ENCODE assay signal across 9 cellular contexts in genomic region chr1:40392206-40392605, GRCh38. TPM values are rescaled to one million over a fixed set of nuclear protein-coding genes. Genes with fewer than 3 reads are reported as not detected.
DNase-seq lines count a peak whose midpoint lies in the region; ATAC-seq and TF ChIP-seq lines count a peak whose summit lies in the region.
"Had no signal": no experiment of that assay in that cellular context is flagged by ENCODE, and none has a peak within 500 bp of the region (broad histone marks: within the 10 kb centered on the region; RNA-seq: fewer than 3 reads in every experiment).

No MANE protein-coding gene starts in this region.

- no peaks in the 10 kb centered on the region for H3K27me3 Mint-ChIP-seq in T-helper 1 cell treated with Interleukin-12 subunit alpha and Interleukin-12 subunit beta and Interleukin-4 antibody, amounts not matched to agents 30 μg/mL and 1 μg/mL, for 36 hours (ENCODE audit: low read depth)
- H3K27me3 Mint-ChIP-seq in stimulated activated naive B cell treated with anti-CD40 and anti-IgM and Interleukin-4, amounts not matched to agents 10 μg/mL and 1 μg/mL and 100 μg/mL, for 72 hours: no peaks in the 10 kb centered on the region

- DNase-seq in T-helper 1 cell: no peak
- DNase-seq in fibroblast of villous mesenchyme (ENCODE audit: low read depth): peak; percentile 69
- DNase-seq in stimulated activated naive B cell treated with anti-CD40 and anti-IgM and Interleukin-4, amounts not matched to agents 10 μg/mL and 1 μg/mL and 100 μg/mL, for 72 hours: no peak
- DNase-seq in mesenteric fat pad (ENCODE audit: low spot score): no peak
- DNase-seq: NCI-H524 had no signal

- peak overlapping the region; percentile 79 for H3K27ac Mint-ChIP-seq in T-helper 1 cell treated with Interleukin-12 subunit alpha and Interleukin-12 subunit beta and Interleukin-4 antibody, amounts not matched to agents 30 μg/mL and 1 μg/mL, for 36 hours
- H3K27ac Mint-ChIP-seq in stimulated activated naive B cell treated with anti-CD40 and anti-IgM and Interleukin-4, amounts not matched to agents 10 μg/mL and 1 μg/mL and 100 μg/mL, for 72 hours: peak overlapping the region; percentile 99

- peak; percentile 99 for ATAC-seq in SK-N-SH treated with all-trans-retinoic acid at 6 μM for 48 hours
- ATAC-seq in stimulated activated naive B cell treated with anti-CD40 and anti-IgM and Interleukin-4, amounts not matched to agents 10 μg/mL and 1 μg/mL and 100 μg/mL, for 72 hours (replicated peaks): no peak
- no peak for ATAC-seq in GM18907 (IDR thresholded peaks at IDR 0.05; ENCODE audit: unreplicated experiment)
- no peak for ATAC-seq in GM21528 (IDR thresholded peaks at IDR 0.05; ENCODE audit: low FRiP score, unreplicated experiment)

- H3K4me1 Mint-ChIP-seq in T-helper 1 cell treated with Interleukin-12 subunit alpha and Interleukin-12 subunit beta and Interleukin-4 antibody, amounts not matched to agents 30 μg/mL and 1 μg/mL, for 36 hours (ENCODE audit: low read depth): peaks cover 80% of the 10 kb centered on the region
- H3K4me1 Mint-ChIP-seq in stimulated activated naive B cell treated with anti-CD40 and anti-IgM and Interleukin-4, amounts not matched to agents 10 μg/mL and 1 μg/mL and 100 μg/mL, for 72 hours: peaks cover 61 to 93% of the 10 kb centered on the region in 2 donors

- no peak for TF ChIP-seq CTCF in fibroblast of villous mesenchyme (IDR thresholded peaks at IDR 0.05; ENCODE audit: insufficient read depth, low read depth, low read length)

- H3K9me3 Mint-ChIP-seq in T-helper 1 cell treated with Interleukin-12 subunit alpha and Interleukin-12 subunit beta and Interleukin-4 antibody, amounts not matched to agents 30 μg/mL and 1 μg/mL, for 36 hours: no peaks in the 10 kb centered on the region
- peaks cover 0 to 5% of the 10 kb centered on the region in 2 donors for H3K9me3 Mint-ChIP-seq in stimulated activated naive B cell treated with anti-CD40 and anti-IgM and Interleukin-4, amounts not matched to agents 10 μg/mL and 1 μg/mL and 100 μg/mL, for 72 hours

- peak overlapping the region; percentile 5 for H3K4me3 Mint-ChIP-seq in T-helper 1 cell treated with Interleukin-12 subunit alpha and Interleukin-12 subunit beta and Interleukin-4 antibody, amounts not matched to agents 30 μg/mL and 1 μg/mL, for 36 hours
- peak overlapping the region in 1 of 2 donors; percentile 19 for H3K4me3 Mint-ChIP-seq in stimulated activated naive B cell treated with anti-CD40 and anti-IgM and Interleukin-4, amounts not matched to agents 10 μg/mL and 1 μg/mL and 100 μg/mL, for 72 hours

- H3K4me3 ChIP-seq in fibroblast of villous mesenchyme (ENCODE audit: low read depth, low read length): no peak overlapping the region

- H3K36me3 Mint-ChIP-seq in T-helper 1 cell treated with Interleukin-12 subunit alpha and Interleukin-12 subunit beta and Interleukin-4 antibody, amounts not matched to agents 30 μg/mL and 1 μg/mL, for 36 hours (ENCODE audit: low read depth): peaks cover 43% of the 10 kb centered on the region
- H3K36me3 Mint-ChIP-seq in stimulated activated naive B cell treated with anti-CD40 and anti-IgM and Interleukin-4, amounts not matched to agents 10 μg/mL and 1 μg/mL and 100 μg/mL, for 72 hours: peaks cover 43 to 56% of the 10 kb centered on the region in 2 donors

TF ChIP-seq in SK-N-SH treated with all-trans-retinoic acid at 6 μM for 48 hours, 23 proteins besides CTCF, POLR2A, EP300 and RAD21:
- TF ChIP-seq CSDC2 (CRISPR knock-in tag; IDR thresholded peaks at IDR 0.05) (no peak), SNAI2 (CRISPR knock-in tag; IDR thresholded peaks at IDR 0.05) (no peak), CREB5 (CRISPR knock-in tag; IDR thresholded peaks at IDR 0.05; ENCODE audit: low read depth) (no peak), RARB (CRISPR knock-in tag; IDR thresholded peaks at IDR 0.05) (no peak), PATZ1 (CRISPR knock-in tag; IDR thresholded peaks at IDR 0.05; ENCODE audit: borderline replicate concordance) (no peak), ZNF70 (CRISPR knock-in tag; IDR thresholded peaks at IDR 0.05) (no peak), TSHZ2 (CRISPR knock-in tag; IDR thresholded peaks at IDR 0.05) (no peak), ZNF8 (CRISPR knock-in tag; IDR thresholded peaks at IDR 0.05) (no peak), ZNF565 (CRISPR knock-in tag; conservative IDR thresholded peaks at IDR 0.05; ENCODE audit: low read depth) (no peak), PPARA (CRISPR knock-in tag; IDR thresholded peaks at IDR 0.05; ENCODE audit: borderline replicate concordance) (no peak), ARNTL (CRISPR knock-in tag; IDR thresholded peaks at IDR 0.05; ENCODE audit: borderline replicate concordance, low read depth) (no peak), CSRNP3 (CRISPR knock-in tag; IDR thresholded peaks at IDR 0.05) (no peak), ZC3H10 (CRISPR knock-in tag; IDR thresholded peaks at IDR 0.05) (no peak)

RNA-seq across cellular contexts. Expression of gene SMAP2, which starts 18.7 kb away (rescaled TPM):
- total RNA-seq in fibroblast of villous mesenchyme: 15.8 and 19.4 TPM in 2 replicates
- total RNA-seq in mesenteric fat pad: 69.7 TPM

RNA-seq across cellular contexts. Expression of gene ZFP69B, which starts 58.1 kb away (rescaled TPM):
- total RNA-seq in fibroblast of villous mesenchyme: 3.9 and 5.8 TPM in 2 replicates
- 1.3 TPM for total RNA-seq in mesenteric fat pad
